24 cellular contexts compared by ENCODE assay signal in the genomic region with DNA sequence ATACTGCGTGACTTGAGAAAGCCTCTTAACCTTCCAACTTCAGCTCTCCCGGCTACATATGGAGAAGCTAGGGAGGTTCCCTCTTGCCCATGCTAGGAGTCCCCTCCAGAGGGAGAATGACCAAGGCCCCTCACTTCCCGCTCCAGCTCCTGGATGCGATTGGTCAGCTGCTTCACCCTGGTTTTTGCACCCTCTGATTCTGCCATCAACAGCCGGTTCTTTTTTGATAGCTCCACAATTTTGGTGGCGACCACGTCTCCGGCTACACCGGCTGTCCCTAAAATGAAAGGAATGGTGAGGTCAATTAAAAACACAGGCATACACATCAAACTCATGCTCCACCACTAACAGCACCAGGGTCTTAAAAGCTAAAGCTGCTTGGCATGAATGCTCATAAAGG. TPM values are rescaled to one million over a fixed set of nuclear protein-coding genes. Genes with fewer than 3 reads are reported as not detected.
DNase-seq lines count a peak whose midpoint lies in the region; ATAC-seq, FAIRE-seq and TF ChIP-seq lines count a peak whose summit lies in the region.
"Had no signal": no experiment of that assay in that cellular context is flagged by ENCODE, and none has a peak within 500 bp of the region (broad histone marks: within the 10 kb centered on the region; RNA-seq: fewer than 3 reads in every experiment).

No MANE protein-coding gene starts in this region.

- no peak overlapping the region for H2BK5ac ChIP-seq in H9 (ENCODE audit: insufficient read length, low read length)

- H3K18ac ChIP-seq in H9 (ENCODE audit: insufficient read length, low read depth, low read length): no peak overlapping the region

- H3K4me1 Mint-ChIP-seq in H9 (peaks cover 17 to 19% of the 10 kb centered on the region in 2 experiments), endodermal cell (peaks cover 6% of the 10 kb centered on the region)

- H3K36me3 Mint-ChIP-seq in H9 (ENCODE audit: insufficient read depth in 1 of 3, low read depth in 3 of 3) (no peaks in the 10 kb centered on the region), endodermal cell (ENCODE audit: low read depth) (no peaks in the 10 kb centered on the region)
- H3K36me3 Mint-ChIP-seq: CD8-positive, alpha-beta T cell had no signal

- H3K9me3 ChIP-seq in H9 (ENCODE audit: control insufficient read depth, low read depth, low read length) (no peaks in the 10 kb centered on the region), endodermal cell (ENCODE audit: control insufficient read depth, low read length) (no peaks in the 10 kb centered on the region), stomach (no peaks in the 10 kb centered on the region), HepG2 (ENCODE audit: low read length) (no peaks in the 10 kb centered on the region), BE2C (no peaks in the 10 kb centered on the region)
- H3K9me3 ChIP-seq: BLaER1 treated with 17β-estradiol and CSF1 and Interleukin-3, amounts not matched to agents 10 nM and 100 nM had no signal

- no peaks in the 10 kb centered on the region for H3K9me3 Mint-ChIP-seq in H9
- H3K9me3 Mint-ChIP-seq in endodermal cell: no peaks in the 10 kb centered on the region
- H3K9me3 Mint-ChIP-seq: CD8-positive, alpha-beta T cell had no signal

- H3K79me1 ChIP-seq in H9 (ENCODE audit: insufficient read depth, low read depth, low read length, poor library complexity, severe bottlenecking): no peaks in the 10 kb centered on the region

- no peaks in the 10 kb centered on the region for H4K20me1 ChIP-seq in H9 (ENCODE audit: control insufficient read depth, insufficient read depth, insufficient read length)
- no peaks in the 10 kb centered on the region for H4K20me1 ChIP-seq in HepG2 (ENCODE audit: insufficient read depth, low read length)
- H4K20me1 ChIP-seq: BLaER1 treated with 17β-estradiol and CSF1 and Interleukin-3, amounts not matched to agents 10 nM and 100 nM had no signal

- H3K27ac ChIP-seq in H9 (ENCODE audit: insufficient read length, low read depth, low read length): no peak overlapping the region
- no peak overlapping the region for H3K27ac ChIP-seq in endodermal cell (ENCODE audit: low read depth, low read length)
- H3K27ac ChIP-seq in stomach: no peak overlapping the region
- no peak overlapping the region for H3K27ac ChIP-seq in HepG2 (ENCODE audit: extremely low read length, insufficient read depth, low read length)
- H3K27ac ChIP-seq: BLaER1 treated with 17β-estradiol and CSF1 and Interleukin-3, amounts not matched to agents 10 nM and 100 nM; GM23248 had no signal

- no peak overlapping the region for H3K4ac ChIP-seq in H9 (ENCODE audit: low read depth, low read length)

- no peak overlapping the region for H2BK20ac ChIP-seq in H9 (ENCODE audit: low read depth, low read length, poor library complexity, severe bottlenecking)

- H3K14ac ChIP-seq in H9 (ENCODE audit: insufficient read depth, low read length): no peak overlapping the region

- no peak for ATAC-seq in HepG2
- ATAC-seq: CD8-positive, alpha-beta T cell; GM12878 had no signal

- POLR2A ChIA-PET in HepG2 (lab: Yijun Ruan, JAX): no interaction called here

- DNase-seq in activated CD8-positive, alpha-beta memory T cell treated with anti-CD3 and anti-CD28 coated beads, Interleukin-2, amount 50 U/mL, for 48 hours: peak; percentile 18
- DNase-seq in activated CD8-positive, alpha-beta memory T cell treated with anti-CD3 and anti-CD28 coated beads for 24 hours: no peak
- DNase-seq in H9 (peak; percentile 15), endodermal cell (peak; percentile 31), stomach (peak; percentile 17), HepG2 (ENCODE audit: low spot score) (no peak), BE2C (no peak)
- DNase-seq: 8988T; Calu3; CD8-positive, alpha-beta T cell; DMS 273 treated with DMSO at 0.1 percent for 48 hours; DMS53; DND-41; EL; GM23248; HCEC 1CT had no signal

- H3K23ac ChIP-seq in H9 (ENCODE audit: insufficient read length, low read depth, low read length): no peak overlapping the region

- H2BK120ac ChIP-seq in H9 (ENCODE audit: low read depth, low read length, poor library complexity, severe bottlenecking): no peak overlapping the region

- H3K4me1 ChIP-seq in H9 (ENCODE audit: insufficient read depth, low read length) (no peaks in the 10 kb centered on the region), endodermal cell (ENCODE audit: control insufficient read depth, insufficient read depth, low read length) (no peaks in the 10 kb centered on the region), stomach (peaks cover 0 to 41% (median 24%) of the 10 kb centered on the region in 4 donors), HepG2 (ENCODE audit: insufficient read depth, low read length) (peaks cover 53% of the 10 kb centered on the region), BE2C (no peaks in the 10 kb centered on the region)

- H3K36me3 ChIP-seq in endodermal cell (ENCODE audit: control insufficient read depth, insufficient read depth, low read length): no peaks in the 10 kb centered on the region
- H3K36me3 ChIP-seq in stomach: no peaks in the 10 kb centered on the region
- no peaks in the 10 kb centered on the region for H3K36me3 ChIP-seq in HepG2 (replicated peaks in 1 of 2; ENCODE audit: control insufficient read depth in 1 of 2, insufficient read depth in 2 of 2, low read length in 2 of 2)
- H3K36me3 ChIP-seq in BE2C: no peaks in the 10 kb centered on the region
- H3K36me3 ChIP-seq: BLaER1 treated with 17β-estradiol and CSF1 and Interleukin-3, amounts not matched to agents 10 nM and 100 nM had no signal

- H3K27ac Mint-ChIP-seq in H9 (peak overlapping the region in 1 of 3 experiments; percentile 65; a peak in 1 of 7 replicates), endodermal cell (no peak overlapping the region)
- H3K27ac Mint-ChIP-seq: CD8-positive, alpha-beta T cell had no signal

- no peak overlapping the region for H4K91ac ChIP-seq in H9 (ENCODE audit: insufficient read length, low read depth, low read length)

- no peak overlapping the region for H2BK15ac ChIP-seq in H9 (ENCODE audit: low read depth, low read length)

- H3K79me2 ChIP-seq in H9 (ENCODE audit: insufficient read depth, low read length): no peaks in the 10 kb centered on the region
- no peaks in the 10 kb centered on the region for H3K79me2 ChIP-seq in HepG2 (ENCODE audit: insufficient read depth, low read length)

- H3K4me3 ChIP-seq in endodermal cell (ENCODE audit: low read length) (no peak overlapping the region), stomach (no peak overlapping the region), HepG2 (replicated peaks in 1 of 3; ENCODE audit: insufficient read depth in 1 of 3, low read depth in 2 of 3, low read length in 3 of 3) (no peak overlapping the region), BE2C (ENCODE audit: low read depth, low read length) (no peak overlapping the region)
- H3K4me3 ChIP-seq: BLaER1 treated with 17β-estradiol and CSF1 and Interleukin-3, amounts not matched to agents 10 nM and 100 nM; GM12878; GM23248 had no signal

- in situ Hi-C loops in HepG2 (cut with HindIII; ENCODE audit: extremely low pct_ligation_motif_present, low pct_unique_long_range_greater_than_20kb): no loop called here

- TF ChIP-seq CTCF in H9 (conservative IDR thresholded peaks at IDR 0.05) (no peak), endodermal cell (conservative IDR thresholded peaks at IDR 0.05) (no peak), stomach (IDR thresholded peaks at IDR 0.05) (no peak), HepG2 (CRISPR knock-in tag; IDR thresholded peaks at IDR 0.05) (no peak), BE2C (IDR thresholded peaks at IDR 0.05; ENCODE audit: low read depth, low read length) (no peak)

- H3T11ph ChIP-seq in H9 (ENCODE audit: low read length): no peak overlapping the region

- H4K5ac ChIP-seq in H9 (ENCODE audit: insufficient read length, low read depth, low read length): no peak overlapping the region

- intact Hi-C loops in stomach (cut with DNase I; ENCODE audit: low total_unique reads): no loop called here
- intact Hi-C loops in HepG2 (cut with micrococcal nuclease; ENCODE audit: unreplicated experiment): no loop called here

- H3K27me3 ChIP-seq in H9 (ENCODE audit: insufficient read depth, low read length) (no peaks in the 10 kb centered on the region), endodermal cell (ENCODE audit: control insufficient read depth, insufficient read depth, low read length, poor library complexity, severe bottlenecking) (no peaks in the 10 kb centered on the region), stomach (no peaks in the 10 kb centered on the region), HepG2 (ENCODE audit: control insufficient read depth in 1 of 2, insufficient read depth in 2 of 2, low read length in 2 of 2) (no peaks in the 10 kb centered on the region), BE2C (no peaks in the 10 kb centered on the region)
- H3K27me3 ChIP-seq: BLaER1 treated with 17β-estradiol and CSF1 and Interleukin-3, amounts not matched to agents 10 nM and 100 nM had no signal

- TF ChIP-seq EP300 in stomach (IDR thresholded peaks at IDR 0.05) (no peak), HepG2 (IDR thresholded peaks at IDR 0.05; ENCODE audit: low read depth in 2 of 2, low read length in 2 of 2) (no peak), HepG2 (CRISPR knock-in tag; IDR thresholded peaks at IDR 0.05; ENCODE audit: borderline replicate concordance) (no peak)

- no peak for TF ChIP-seq RAD21 in HepG2 (CRISPR knock-in tag; IDR thresholded peaks at IDR 0.05)

- H2BK12ac ChIP-seq in H9 (ENCODE audit: insufficient read length, low read depth, low read length): no peak overlapping the region

- FAIRE-seq in HepG2 (lab: Jason Lieb, UNC): no peak
- FAIRE-seq: GM12878, GM19239 had no signal

- no peak overlapping the region for H3K56ac ChIP-seq in H9 (ENCODE audit: insufficient read length, low read depth, low read length)

- no peaks in the 10 kb centered on the region for H3K23me2 ChIP-seq in H9 (ENCODE audit: insufficient read length, low read depth, low read length, poor library complexity, severe bottlenecking)

- BruUV-seq in HepG2 (replicated peaks; lab: Mats Ljungman, UMichigan): no TSS peak

- no peak overlapping the region for H3K4me3 Mint-ChIP-seq in H9
- H3K4me3 Mint-ChIP-seq in endodermal cell: no peak overlapping the region
- H3K4me3 Mint-ChIP-seq: CD8-positive, alpha-beta T cell had no signal

- WGBS in H9 (ENCODE audit: extremely low coverage, insufficient read length, low lambda C conversion rate): no CpG with 5 or more reads among the region's 9 CpGs
- 95 to 97% methylated on average over 7 to 9 of the region's 9 CpGs for WGBS in endodermal cell (ENCODE audit: insufficient coverage in 1 of 2, insufficient read length in 1 of 2), 2 experiments
- WGBS in stomach, 5 donors: 93 to 99% (median 97%) methylated on average over 9 of the region's 9 CpGs
- WGBS in HepG2 (ENCODE audit: low lambda C conversion rate): 95% methylated on average over 9 of the region's 9 CpGs

- no peak overlapping the region for H3K9ac ChIP-seq in H9 (ENCODE audit: extremely low read depth, insufficient read length, low read length)
- no peak overlapping the region for H3K9ac ChIP-seq in endodermal cell (ENCODE audit: extremely low read depth, low read length, poor library complexity, severe bottlenecking)
- H3K9ac ChIP-seq in HepG2 (ENCODE audit: insufficient read depth, low read depth, low read length): no peak overlapping the region
- H3K9ac ChIP-seq: BLaER1 treated with 17β-estradiol and CSF1 and Interleukin-3, amounts not matched to agents 10 nM and 100 nM; GM23248 had no signal

- H2AFZ ChIP-seq in H9 (ENCODE audit: low read length): no peak overlapping the region
- no peak overlapping the region for H2AFZ ChIP-seq in HepG2 (ENCODE audit: low read length)
- H2AFZ ChIP-seq: GM23248 had no signal

- no peak overlapping the region for H3K4me2 ChIP-seq in H9 (ENCODE audit: insufficient read depth, insufficient read length, low read length)
- no peak overlapping the region for H3K4me2 ChIP-seq in HepG2 (ENCODE audit: low read depth, low read length)
- H3K4me2 ChIP-seq: BLaER1 treated with 17β-estradiol and CSF1 and Interleukin-3, amounts not matched to agents 10 nM and 100 nM had no signal

- no peak overlapping the region for H2AK5ac ChIP-seq in H9 (ENCODE audit: insufficient read length, low read length)

- H3K27me3 Mint-ChIP-seq in H9 (ENCODE audit: low read depth): peaks cover 21% of the 10 kb centered on the region
- no peaks in the 10 kb centered on the region for H3K27me3 Mint-ChIP-seq in endodermal cell (ENCODE audit: insufficient read depth)

- CTCF ChIA-PET in HepG2 (lab: Yijun Ruan, JAX; ENCODE audit: low intra/inter-chr PET ratio, low total read pairs): no interaction called here

- no peak overlapping the region for H4K8ac ChIP-seq in H9 (replicated peaks; ENCODE audit: insufficient read length, low read depth, low read length)

- TF ChIP-seq POLR2A in stomach (IDR thresholded peaks at IDR 0.05): no peak
- TF ChIP-seq POLR2A in HepG2 (IDR thresholded peaks at IDR 0.05; ENCODE audit: insufficient read depth in 1 of 2, low read depth in 2 of 2, low read length in 2 of 2): no peak

RNA-seq across cellular contexts. Expression of gene CCDC13, which starts 20.6 kb away (rescaled TPM):
- total RNA-seq in H9 (2021) (not detected in 2 replicates), endodermal cell (1 to 10 TPM in 1 of 2 donors, under 1 TPM in 1; 0.64 to 1.1 TPM), stomach (10 to 100 TPM in 2 of 5 donors, 1 to 10 TPM in 1, under 1 TPM in 1, not detected in 1; 0.58 to 31.7 (median 10.0) TPM), HepG2 (2016; rRNA removed; fragmentation: Illumina TruSeq; extraction: Trizol) (0.22 TPM in 1 of 2 replicates, not detected in the other)
- 1.5 TPM for polyA plus RNA-seq in endodermal cell (2013, experiment 1 of 2)
- polyA plus RNA-seq in endodermal cell (2013, experiment 2 of 2): 0.95 TPM
- polyA plus RNA-seq in stomach (1 to 10 TPM in 1 of 3 donors, under 1 TPM in 2; 0.44 to 2.9 (median 0.53) TPM), HepG2 (2011; rRNA removed) (0.51 and 0.68 TPM in 2 replicates)
- total RNA-seq in HepG2 (2016; cell fraction: cytosol; rRNA removed; fragmentation: Illumina TruSeq; extraction: Trizol; ENCODE audit: low read depth): not detected in 2 replicates
- 0.19 TPM in 1 of 2 replicates, not detected in the other for total RNA-seq in HepG2 (2016; cell fraction: insoluble cytoplasmic fraction; rRNA removed; fragmentation: Illumina TruSeq; extraction: Trizol)
- total RNA-seq in HepG2 (2016; cell fraction: membrane; rRNA removed; fragmentation: Illumina TruSeq; extraction: Trizol): 0.31 and 0.34 TPM in 2 replicates
- total RNA-seq in HepG2 (2016; cell fraction: nucleus; rRNA removed; fragmentation: Illumina TruSeq; extraction: Trizol): not detected in 2 replicates
- polyA plus RNA-seq in HepG2 (2011; cell fraction: cytosol; rRNA removed): 0.09 and 0.26 TPM in 2 replicates
- 1.6 and 2.5 TPM in 2 replicates for polyA plus RNA-seq in HepG2 (2011; cell fraction: nucleus; rRNA removed)
- polyA plus RNA-seq in HepG2 (2012): 0.43 and 0.89 TPM in 2 replicates
- 0.42 TPM in 1 of 2 replicates, not detected in the other for polyA plus RNA-seq in HepG2 (2016; cell fraction: cytosol; fragmentation: Illumina TruSeq; extraction: Trizol; ENCODE audit: low read depth)
- polyA plus RNA-seq in HepG2 (2016; cell fraction: insoluble cytoplasmic fraction; fragmentation: Illumina TruSeq; extraction: Trizol; ENCODE audit: low read depth): 0.41 TPM in 1 of 2 replicates, not detected in the other
- polyA plus RNA-seq in HepG2 (2016; cell fraction: membrane; fragmentation: Illumina TruSeq; extraction: Trizol; ENCODE audit: low read depth): 0.27 and 0.39 TPM in 2 replicates
- not detected in 2 replicates for polyA plus RNA-seq in HepG2 (2016; cell fraction: nucleus; fragmentation: Illumina TruSeq; extraction: Trizol; ENCODE audit: insufficient read depth, low read depth)
- polyA minus RNA-seq in HepG2 (2011; rRNA and poly(A)+ RNA removed; ENCODE audit: low replicate concordance): 0.30 TPM in 1 of 2 replicates, not detected in the other
- not detected in 2 replicates for polyA minus RNA-seq in HepG2 (2011; cell fraction: cytosol; rRNA and poly(A)+ RNA removed)
- 1.4 and 2.0 TPM in 2 replicates for polyA minus RNA-seq in HepG2 (2011; cell fraction: nucleus; rRNA and poly(A)+ RNA removed)
- 0.80 TPM for polyA plus RNA-seq in BE2C (2012; ENCODE audit: insufficient read depth, insufficient read length, low read depth)
- total RNA-seq: A673, H4, HT-29 had no signal

RNA-seq across cellular contexts. Expression of gene HHATL, which starts 49.8 kb away (rescaled TPM):
- 0.46 TPM in 1 of 2 replicates, not detected in the other for total RNA-seq in H9 (2021)
- total RNA-seq in endodermal cell: not detected
- not detected for polyA plus RNA-seq in endodermal cell (2013, experiment 1 of 2)
- polyA plus RNA-seq in endodermal cell (2013, experiment 2 of 2): not detected
- total RNA-seq in stomach: not detected
- polyA plus RNA-seq in stomach: 1 to 10 TPM in 1 of 3 donors, under 1 TPM in 2; 0.81 to 6.9 (median 0.90) TPM
- total RNA-seq in HepG2 (2016; rRNA removed; fragmentation: Illumina TruSeq; extraction: Trizol): not detected in 2 replicates
- not detected in 2 replicates for total RNA-seq in HepG2 (2016; cell fraction: cytosol; rRNA removed; fragmentation: Illumina TruSeq; extraction: Trizol; ENCODE audit: low read depth)
- total RNA-seq in HepG2 (2016; cell fraction: insoluble cytoplasmic fraction; rRNA removed; fragmentation: Illumina TruSeq; extraction: Trizol): not detected in 2 replicates
- total RNA-seq in HepG2 (2016; cell fraction: membrane; rRNA removed; fragmentation: Illumina TruSeq; extraction: Trizol): not detected in 2 replicates
- 0.62 TPM in 1 of 2 replicates, not detected in the other for total RNA-seq in HepG2 (2016; cell fraction: nucleus; rRNA removed; fragmentation: Illumina TruSeq; extraction: Trizol)
- 0.04 and 0.26 TPM in 2 replicates for polyA plus RNA-seq in HepG2 (2011; rRNA removed)
- 0.08 TPM in 2 replicates for polyA plus RNA-seq in HepG2 (2011; cell fraction: cytosol; rRNA removed)
- polyA plus RNA-seq in HepG2 (2011; cell fraction: nucleus; rRNA removed): 0.74 and 1.2 TPM in 2 replicates
- not detected in 2 replicates for polyA plus RNA-seq in HepG2 (2012)
- polyA plus RNA-seq in HepG2 (2016; cell fraction: cytosol; fragmentation: Illumina TruSeq; extraction: Trizol; ENCODE audit: low read depth): not detected in 2 replicates
- not detected in 2 replicates for polyA plus RNA-seq in HepG2 (2016; cell fraction: insoluble cytoplasmic fraction; fragmentation: Illumina TruSeq; extraction: Trizol; ENCODE audit: low read depth)
- not detected in 2 replicates for polyA plus RNA-seq in HepG2 (2016; cell fraction: membrane; fragmentation: Illumina TruSeq; extraction: Trizol; ENCODE audit: low read depth)
- not detected in 2 replicates for polyA plus RNA-seq in HepG2 (2016; cell fraction: nucleus; fragmentation: Illumina TruSeq; extraction: Trizol; ENCODE audit: insufficient read depth, low read depth)
- not detected in 2 replicates for polyA minus RNA-seq in HepG2 (2011; rRNA and poly(A)+ RNA removed; ENCODE audit: low replicate concordance)
- not detected in 2 replicates for polyA minus RNA-seq in HepG2 (2011; cell fraction: cytosol; rRNA and poly(A)+ RNA removed)
- 0.62 TPM in 1 of 2 replicates, not detected in the other for polyA minus RNA-seq in HepG2 (2011; cell fraction: nucleus; rRNA and poly(A)+ RNA removed)
- polyA plus RNA-seq in BE2C (2012; ENCODE audit: insufficient read depth, insufficient read length, low read depth): not detected
- total RNA-seq: A673; Calu3; CD8-positive, alpha-beta T cell; G401; GM12878; GM23248; H4; HT-29 had no signal
- polyA plus RNA-seq: AG04450, GM12878, GM23248 had no signal

RNA-seq across cellular contexts. Expression of gene HIGD1A, which starts 51.8 kb away (rescaled TPM):
- total RNA-seq in H9 (2021) (77.6 and 84.2 TPM in 2 replicates), endodermal cell (100 to 1,000 TPM; 116 to 121 TPM), stomach (100 to 1,000 TPM in 2 of 5 donors, 10 to 100 TPM in 3; 62.0 to 313 (median 98.8) TPM), HepG2 (2016; rRNA removed; fragmentation: Illumina TruSeq; extraction: Trizol) (253 and 379 TPM in 2 replicates)
- polyA plus RNA-seq in endodermal cell (2013, experiment 1 of 2): 179 TPM
- polyA plus RNA-seq in endodermal cell (2013, experiment 2 of 2): 188 TPM
- polyA plus RNA-seq in stomach (100 to 1,000 TPM; 202 to 413 (median 311) TPM), HepG2 (2011; rRNA removed) (175 and 222 TPM in 2 replicates)
- total RNA-seq in HepG2 (2016; cell fraction: cytosol; rRNA removed; fragmentation: Illumina TruSeq; extraction: Trizol; ENCODE audit: low read depth): 47.7 and 48.6 TPM in 2 replicates
- total RNA-seq in HepG2 (2016; cell fraction: insoluble cytoplasmic fraction; rRNA removed; fragmentation: Illumina TruSeq; extraction: Trizol): 250 and 416 TPM in 2 replicates
- total RNA-seq in HepG2 (2016; cell fraction: membrane; rRNA removed; fragmentation: Illumina TruSeq; extraction: Trizol): 136 and 157 TPM in 2 replicates
- total RNA-seq in HepG2 (2016; cell fraction: nucleus; rRNA removed; fragmentation: Illumina TruSeq; extraction: Trizol): 98.8 and 101 TPM in 2 replicates
- polyA plus RNA-seq in HepG2 (2011; cell fraction: cytosol; rRNA removed): 84.7 and 175 TPM in 2 replicates
- 20.5 and 47.2 TPM in 2 replicates for polyA plus RNA-seq in HepG2 (2011; cell fraction: nucleus; rRNA removed)
- polyA plus RNA-seq in HepG2 (2012): 196 and 210 TPM in 2 replicates
- 58.2 and 60.2 TPM in 2 replicates for polyA plus RNA-seq in HepG2 (2016; cell fraction: cytosol; fragmentation: Illumina TruSeq; extraction: Trizol; ENCODE audit: low read depth)
- 380 and 413 TPM in 2 replicates for polyA plus RNA-seq in HepG2 (2016; cell fraction: insoluble cytoplasmic fraction; fragmentation: Illumina TruSeq; extraction: Trizol; ENCODE audit: low read depth)
- polyA plus RNA-seq in HepG2 (2016; cell fraction: membrane; fragmentation: Illumina TruSeq; extraction: Trizol; ENCODE audit: low read depth): 121 and 132 TPM in 2 replicates
- polyA plus RNA-seq in HepG2 (2016; cell fraction: nucleus; fragmentation: Illumina TruSeq; extraction: Trizol; ENCODE audit: insufficient read depth, low read depth): 141 TPM in 2 replicates
- polyA minus RNA-seq in HepG2 (2011; rRNA and poly(A)+ RNA removed; ENCODE audit: low replicate concordance): 17.0 and 26.1 TPM in 2 replicates
- 99.1 and 123 TPM in 2 replicates for polyA minus RNA-seq in HepG2 (2011; cell fraction: cytosol; rRNA and poly(A)+ RNA removed)
- polyA minus RNA-seq in HepG2 (2011; cell fraction: nucleus; rRNA and poly(A)+ RNA removed): 38.9 and 61.0 TPM in 2 replicates
- 47.3 TPM for polyA plus RNA-seq in BE2C (2012; ENCODE audit: insufficient read depth, insufficient read length, low read depth)

RNA-seq across cellular contexts. Expression of gene ACKR2, which starts 56.8 kb away (rescaled TPM):
- total RNA-seq in H9 (2021) (0.13 TPM in 1 of 2 replicates, not detected in the other), endodermal cell (1 to 10 TPM; 1.1 TPM), stomach (1 to 10 TPM in 1 of 5 donors, under 1 TPM in 1, not detected in 3; 0.72 to 2.4 TPM), HepG2 (2016; rRNA removed; fragmentation: Illumina TruSeq; extraction: Trizol) (1.1 TPM in 2 replicates)
- polyA plus RNA-seq in endodermal cell (2013, experiment 1 of 2): 0.14 TPM
- polyA plus RNA-seq in endodermal cell (2013, experiment 2 of 2): 0.33 TPM
- polyA plus RNA-seq in stomach (under 1 TPM; 0.15 to 0.50 (median 0.30) TPM), HepG2 (2011; rRNA removed) (1.9 and 2.6 TPM in 2 replicates)
- total RNA-seq in HepG2 (2016; cell fraction: cytosol; rRNA removed; fragmentation: Illumina TruSeq; extraction: Trizol; ENCODE audit: low read depth): 0.62 and 2.0 TPM in 2 replicates
- total RNA-seq in HepG2 (2016; cell fraction: insoluble cytoplasmic fraction; rRNA removed; fragmentation: Illumina TruSeq; extraction: Trizol): 0.64 and 0.71 TPM in 2 replicates
- total RNA-seq in HepG2 (2016; cell fraction: membrane; rRNA removed; fragmentation: Illumina TruSeq; extraction: Trizol): 1.1 and 1.2 TPM in 2 replicates
- total RNA-seq in HepG2 (2016; cell fraction: nucleus; rRNA removed; fragmentation: Illumina TruSeq; extraction: Trizol): 1.1 and 2.7 TPM in 2 replicates
- polyA plus RNA-seq in HepG2 (2011; cell fraction: cytosol; rRNA removed): 0.87 and 1.3 TPM in 2 replicates
- 1.9 and 2.1 TPM in 2 replicates for polyA plus RNA-seq in HepG2 (2011; cell fraction: nucleus; rRNA removed)
- 1.4 and 1.8 TPM in 2 replicates for polyA plus RNA-seq in HepG2 (2012)
- polyA plus RNA-seq in HepG2 (2016; cell fraction: cytosol; fragmentation: Illumina TruSeq; extraction: Trizol; ENCODE audit: low read depth): 0.19 and 0.42 TPM in 2 replicates
- 0.44 and 0.74 TPM in 2 replicates for polyA plus RNA-seq in HepG2 (2016; cell fraction: insoluble cytoplasmic fraction; fragmentation: Illumina TruSeq; extraction: Trizol; ENCODE audit: low read depth)
- 0.29 and 0.34 TPM in 2 replicates for polyA plus RNA-seq in HepG2 (2016; cell fraction: membrane; fragmentation: Illumina TruSeq; extraction: Trizol; ENCODE audit: low read depth)
- 0.83 and 1.5 TPM in 2 replicates for polyA plus RNA-seq in HepG2 (2016; cell fraction: nucleus; fragmentation: Illumina TruSeq; extraction: Trizol; ENCODE audit: insufficient read depth, low read depth)
- 0.05 and 6.0 TPM in 2 replicates for polyA minus RNA-seq in HepG2 (2011; rRNA and poly(A)+ RNA removed; ENCODE audit: low replicate concordance)
- 3.0 and 3.5 TPM in 2 replicates for polyA minus RNA-seq in HepG2 (2011; cell fraction: cytosol; rRNA and poly(A)+ RNA removed)
- polyA minus RNA-seq in HepG2 (2011; cell fraction: nucleus; rRNA and poly(A)+ RNA removed): 3.5 and 6.0 TPM in 2 replicates
- polyA plus RNA-seq in BE2C (2012; ENCODE audit: insufficient read depth, insufficient read length, low read depth): not detected
- total RNA-seq: A673, G401, H4, HT-29 had no signal

Comparison
In these comparisons a context has a peak if more than half of its experiments do, and no peak if none do; other contexts are left out.
1. DNase-seq: peak in activated CD8-positive, alpha-beta memory T cell treated with anti-CD3 and anti-CD28 coated beads, Interleukin-2, amount 50 U/mL, for 48 hours (single experiment), H9 (single experiment), endodermal cell (single experiment) and stomach (single experiment); none in activated CD8-positive, alpha-beta memory T cell treated with anti-CD3 and anti-CD28 coated beads for 24 hours (single experiment), HepG2 (single experiment) and BE2C (single experiment).